In the genomic region with DNA sequence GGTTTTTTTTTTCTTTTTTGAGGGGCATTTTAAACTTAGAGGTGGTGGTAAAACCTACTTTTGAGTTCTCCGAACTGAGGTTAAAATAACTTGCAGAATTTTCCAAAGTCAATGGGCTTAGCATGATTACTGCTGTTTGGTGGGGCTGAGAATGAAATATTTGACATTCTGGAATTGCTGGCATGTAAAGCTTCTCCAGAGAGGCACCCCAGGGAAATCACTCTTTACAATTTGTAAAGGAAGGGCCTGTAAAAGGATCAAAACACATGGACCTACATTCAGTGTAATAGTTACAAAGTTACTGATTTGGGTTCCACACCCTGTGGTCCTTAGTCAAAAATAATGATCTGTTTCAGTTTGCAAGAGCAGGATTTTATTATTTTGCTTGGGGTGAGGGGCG, we compare ENCODE assay signal across 20 cellular contexts. TPM values are rescaled to one million over a fixed set of nuclear protein-coding genes. Genes with fewer than 3 reads are reported as not detected.
DNase-seq lines count a peak whose midpoint lies in the region; ATAC-seq and TF ChIP-seq lines count a peak whose summit lies in the region.
"Had no signal": no experiment of that assay in that cellular context is flagged by ENCODE, and none has a peak within 500 bp of the region (broad histone marks: within the 10 kb centered on the region; RNA-seq: fewer than 3 reads in every experiment).

No MANE protein-coding gene starts in this region.

- POLR2A ChIA-PET in PC-3 (lab: Charles Lee; ENCODE audit: unreplicated experiment), result no interaction called here

- intact Hi-C loops in PC-3 (cut with micrococcal nuclease), result no loop called here
- intact Hi-C loops in esophagus muscularis mucosa (cut with DNase I), result no loop called here
- intact Hi-C loops in vagina (cut with DNase I), result no loop called here

- no peak for ATAC-seq in PC-3
- ATAC-seq: effector memory CD8-positive, alpha-beta T cell; mucosa of descending colon; stimulated activated naive CD8-positive, alpha-beta T cell treated with anti-CD3 and anti-CD28 coated beads, Interleukin-15, amount 100 ng/mL, for 72 hours had no signal

- no peak for TF ChIP-seq EP300 in esophagus muscularis mucosa (IDR thresholded peaks at IDR 0.05)

- CTCF ChIA-PET in PC-3 (lab: Charles Lee), result interaction anchor here (1.4 kb wide), 1 partner anchor 11 kb away, joined by 6 read pairs; a partner anchor contains a TSS

- H3K4me3 ChIP-seq in PC-3 (ENCODE audit: low read length) (no peak overlapping the region), esophagus muscularis mucosa (no peak overlapping the region), vagina (no peak overlapping the region)
- H3K4me3 ChIP-seq: mucosa of descending colon, SJCRH30 had no signal

- no peaks in the 10 kb centered on the region for H3K9me2 ChIP-seq in PC-3 (replicated peaks; ENCODE audit: low read length)

- no peaks in the 10 kb centered on the region for H3K9me3 Mint-ChIP-seq in nephron
- H3K9me3 Mint-ChIP-seq: activated naive CD8-positive, alpha-beta T cell treated with anti-CD3 and anti-CD28 coated beads, Interleukin-2, amount 10 ng/mL, durations not matched to agents 7 days and 5 days; effector memory CD8-positive, alpha-beta T cell; stimulated activated naive CD8-positive, alpha-beta T cell treated with anti-CD3 and anti-CD28 coated beads, Interleukin-15, amount 100 ng/mL, for 72 hours had no signal

- peaks cover 9% of the 10 kb centered on the region for H3K27me3 Mint-ChIP-seq in nephron (ENCODE audit: low read depth)
- H3K27me3 Mint-ChIP-seq: activated naive CD8-positive, alpha-beta T cell treated with anti-CD3 and anti-CD28 coated beads, Interleukin-2, amount 10 ng/mL, durations not matched to agents 7 days and 5 days; effector memory CD8-positive, alpha-beta T cell; stimulated activated naive CD8-positive, alpha-beta T cell treated with anti-CD3 and anti-CD28 coated beads, Interleukin-15, amount 100 ng/mL, for 72 hours had no signal

- peak overlapping the region in 1 of 3 experiments; percentile 34 for H3K4me3 Mint-ChIP-seq in nephron
- H3K4me3 Mint-ChIP-seq: activated naive CD8-positive, alpha-beta T cell treated with anti-CD3 and anti-CD28 coated beads, Interleukin-2, amount 10 ng/mL, durations not matched to agents 7 days and 5 days; effector memory CD8-positive, alpha-beta T cell; stimulated activated naive CD8-positive, alpha-beta T cell treated with anti-CD3 and anti-CD28 coated beads, Interleukin-15, amount 100 ng/mL, for 72 hours had no signal

- TF ChIP-seq POLR2A in esophagus muscularis mucosa (IDR thresholded peaks at IDR 0.05; ENCODE audit: low read depth), result no peak
- no peak for TF ChIP-seq POLR2A in vagina (IDR thresholded peaks at IDR 0.05)

- DNase-seq in DMS114 treated with DMSO at 0.1 percent for 48 hours (lab: John Stamatoyannopoulos, UW; ENCODE audit: unreplicated experiment) (peak; percentile 28), PC-3 (no peak), esophagus muscularis mucosa (ENCODE audit: extremely low spot score) (no peak), iPS-NIHi7 (ENCODE audit: extremely low spot score) (no peak), GF-D8 (lab: John Stamatoyannopoulos, UW) (no peak), vagina (ENCODE audit: extremely low spot score in 2 of 2) (no peak), globus pallidus (ENCODE audit: low spot score) (no peak)
- DNase-seq: activated CD8-positive, alpha-beta memory T cell treated with anti-CD3 and anti-CD28 coated beads for 24 hours; activated naive CD8-positive, alpha-beta T cell treated with anti-CD3 and anti-CD28 coated beads, Interleukin-2, amount 10 ng/mL, durations not matched to agents 7 days and 5 days; DMS53; effector memory CD8-positive, alpha-beta T cell; hypothalamus; mucosa of descending colon; NCI-H1417 treated with DMSO at 0.1 percent for 48 hours; NCI-H748 treated with DMSO at 0.1 percent for 48 hours; OCI-M1; posterior cingulate gyrus; SJCRH30; stimulated activated naive CD8-positive, alpha-beta T cell treated with anti-CD3 and anti-CD28 coated beads, Interleukin-15, amount 100 ng/mL, for 72 hours had no signal

- no peaks in the 10 kb centered on the region for H4K20me1 ChIP-seq in PC-3 (ENCODE audit: low read length)

- no peak overlapping the region for H3K9ac ChIP-seq in PC-3 (ENCODE audit: low read length)

- H3K9me3 ChIP-seq in PC-3 (ENCODE audit: low read length) (no peaks in the 10 kb centered on the region), esophagus muscularis mucosa (no peaks in the 10 kb centered on the region), vagina (no peaks in the 10 kb centered on the region)
- H3K9me3 ChIP-seq: mucosa of descending colon, SJCRH30 had no signal

- H3K27ac Mint-ChIP-seq in nephron, result peak overlapping the region; percentile 31 to 81 (median 74)
- H3K27ac Mint-ChIP-seq: activated naive CD8-positive, alpha-beta T cell treated with anti-CD3 and anti-CD28 coated beads, Interleukin-2, amount 10 ng/mL, durations not matched to agents 7 days and 5 days; effector memory CD8-positive, alpha-beta T cell had no signal

- no TSS peak for BruUV-seq in PC-3 (replicated peaks; lab: Mats Ljungman, UMichigan)

- H3K4me2 ChIP-seq in PC-3 (ENCODE audit: low read length), result peak overlapping the region; percentile 4; the same call in 1 of the 2 replicates

- TF ChIP-seq CTCF in PC-3 (conservative IDR thresholded peaks at IDR 0.05; ENCODE audit: low read depth, low read length) (no peak), esophagus muscularis mucosa (IDR thresholded peaks at IDR 0.05) (no peak), nephron (IDR thresholded peaks at IDR 0.05; ENCODE audit: unreplicated experiment in 3 of 3) (no peak), vagina (IDR thresholded peaks at IDR 0.05) (no peak)

- H3K79me2 ChIP-seq in PC-3 (ENCODE audit: low read length), result peaks cover 16% of the 10 kb centered on the region

- H3K27me3 ChIP-seq in PC-3 (ENCODE audit: low read length), result no peaks in the 10 kb centered on the region
- no peaks in the 10 kb centered on the region for H3K27me3 ChIP-seq in esophagus muscularis mucosa
- no peaks in the 10 kb centered on the region for H3K27me3 ChIP-seq in vagina
- H3K27me3 ChIP-seq: SJCRH30 had no signal

- H2AFZ ChIP-seq in PC-3 (ENCODE audit: low read length), result no peak overlapping the region

- H3K36me3 ChIP-seq in PC-3 (ENCODE audit: low read depth, low read length) (peaks cover 9% of the 10 kb centered on the region; the same call in 1 of the 2 replicates), esophagus muscularis mucosa (peaks cover 12 to 38% (median 25%) of the 10 kb centered on the region in 4 donors), vagina (peaks cover 0 to 20% of the 10 kb centered on the region in 2 donors)

- H3K27ac ChIP-seq in PC-3 (ENCODE audit: low read length), result no peak overlapping the region
- peak overlapping the region in 3 of 4 donors; percentile 1 to 8 (median 6) for H3K27ac ChIP-seq in esophagus muscularis mucosa (replicated peaks in 1 of 4)
- no peak overlapping the region for H3K27ac ChIP-seq in vagina
- H3K27ac ChIP-seq: SJCRH30 had no signal

- 67% methylated on average over 2 of the region's 2 CpGs for WGBS in esophagus muscularis mucosa

- H3K4me1 ChIP-seq in PC-3 (ENCODE audit: insufficient read depth, low read length) (peaks cover 10% of the 10 kb centered on the region; the same call in 1 of the 2 replicates), esophagus muscularis mucosa (peaks cover 39 to 66% (median 49%) of the 10 kb centered on the region in 4 donors), vagina (peaks cover 32% of the 10 kb centered on the region)

- H3F3A ChIP-seq in PC-3 (ENCODE audit: low read length, unreplicated experiment), result no peaks in the 10 kb centered on the region

- peaks cover 20% of the 10 kb centered on the region for H3K36me3 Mint-ChIP-seq in nephron (ENCODE audit: low read depth)

- H3K4me1 Mint-ChIP-seq in nephron, result peaks cover 58% of the 10 kb centered on the region

RNA-seq across cellular contexts. Expression of a gene that starts 5.5 kb away (rescaled TPM):
- 6.3 and 7.2 TPM in 2 replicates for total RNA-seq in PC-3 (2014; rRNA removed)
- total RNA-seq in esophagus muscularis mucosa, result 10 to 100 TPM in 2 of 4 donors, 1 to 10 TPM in 2; 6.0 to 14.1 (median 9.0) TPM
- total RNA-seq in vagina, result 12.8 TPM

RNA-seq across cellular contexts. Expression of a gene that starts 5.6 kb away (rescaled TPM):
- total RNA-seq in PC-3 (2014; rRNA removed), result 5.6 and 6.3 TPM in 2 replicates
- 10 to 100 TPM in 3 of 4 donors, 1 to 10 TPM in 1; 7.9 to 18.1 (median 11.4) TPM for total RNA-seq in esophagus muscularis mucosa
- 11.8 TPM for total RNA-seq in vagina

RNA-seq across cellular contexts. Expression of a gene that starts 12.3 kb away (rescaled TPM):
- 0.86 and 1.8 TPM in 2 replicates for total RNA-seq in PC-3 (2014; rRNA removed)
- total RNA-seq in esophagus muscularis mucosa, result 1 to 10 TPM in 2 of 4 donors, under 1 TPM in 2; 0.52 to 3.5 (median 1.0) TPM
- 3.2 TPM for total RNA-seq in vagina

RNA-seq across cellular contexts. Expression of a gene that starts 12.5 kb away (rescaled TPM):
- total RNA-seq in PC-3 (2014; rRNA removed) (1.2 and 1.4 TPM in 2 replicates), esophagus muscularis mucosa (1 to 10 TPM in 1 of 4 donors, under 1 TPM in 3; 0.39 to 1.3 (median 0.82) TPM), vagina (6.6 TPM)

Comparison
In these comparisons a context has a peak if more than half of its experiments do, and no peak if none do; other contexts are left out.
1. H3K27ac ChIP-seq: peak in esophagus muscularis mucosa (3 of 4); none in PC-3 (single experiment) and vagina (single experiment).